Comparison of ENCODE assay signal across 9 cellular contexts in genomic region chr10:96025566-96025965, GRCh38. TPM values are rescaled to one million over a fixed set of nuclear protein-coding genes. Genes with fewer than 3 reads are reported as not detected.
DNase-seq lines count a peak whose midpoint lies in the region; ATAC-seq lines count a peak whose summit lies in the region.
"Had no signal": no experiment of that assay in that cellular context is flagged by ENCODE, and none has a peak within 500 bp of the region (broad histone marks: within the 10 kb centered on the region; RNA-seq: fewer than 3 reads in every experiment).

No MANE protein-coding gene starts in this region.

- no peak overlapping the region for H2BK15ac ChIP-seq in neuronal stem cell (ENCODE audit: low read length)

- H3K18ac ChIP-seq in neuronal stem cell (ENCODE audit: low read length): no peak overlapping the region

- no peaks in the 10 kb centered on the region for H3K36me3 Mint-ChIP-seq in activated naive CD8-positive, alpha-beta T cell treated with anti-CD3 and anti-CD28 coated beads, Interleukin-2, amount 10 ng/mL, durations not matched to agents 7 days and 5 days
- H3K36me3 Mint-ChIP-seq: brain had no signal

- no peak overlapping the region for H3K9ac ChIP-seq in neuronal stem cell (ENCODE audit: low read depth, low read length, poor library complexity)

- no peak overlapping the region for H3K4ac ChIP-seq in neuronal stem cell (ENCODE audit: low read length)

- no peak overlapping the region for H4K8ac ChIP-seq in neuronal stem cell (ENCODE audit: low read depth, low read length)

- H3K23ac ChIP-seq in neuronal stem cell (ENCODE audit: low read depth, low read length, poor library complexity): no peak overlapping the region

- H2AK5ac ChIP-seq in neuronal stem cell (ENCODE audit: low read depth, low read length): no peak overlapping the region

- H3K14ac ChIP-seq in neuronal stem cell (ENCODE audit: low read length): no peak overlapping the region

- H3K36me3 ChIP-seq in neuronal stem cell (replicated peaks in 1 of 2; ENCODE audit: control insufficient read depth in 2 of 2, insufficient read depth in 2 of 2, low read length in 2 of 2): no peaks in the 10 kb centered on the region

- ATAC-seq in HG03342 (IDR thresholded peaks at IDR 0.05; ENCODE audit: unreplicated experiment) (peak; percentile 61), HG03039 (IDR thresholded peaks at IDR 0.05; ENCODE audit: unreplicated experiment) (no peak), GM19324 (IDR thresholded peaks at IDR 0.05; ENCODE audit: low FRiP score, unreplicated experiment) (no peak)
- peak; percentile 60 for ATAC-seq in activated naive CD8-positive, alpha-beta T cell treated with anti-CD3 and anti-CD28 coated beads, Interleukin-2, amount 10 ng/mL, durations not matched to agents 7 days and 5 days (ENCODE audit: low read depth)

- no peak overlapping the region for H3K4me2 ChIP-seq in neuronal stem cell (ENCODE audit: insufficient read depth, low read length, poor library complexity, severe bottlenecking)

- DNase-seq in DMS53 (lab: John Stamatoyannopoulos, UW) (peak; percentile 67), DMS53 treated with DMSO at 0.1 percent for 48 hours (lab: John Stamatoyannopoulos, UW; ENCODE audit: unreplicated experiment) (no peak), neuronal stem cell (ENCODE audit: low spot score) (no peak), 8988T (no peak)
- no peak for DNase-seq in activated naive CD8-positive, alpha-beta T cell treated with anti-CD3 and anti-CD28 coated beads, Interleukin-2, amount 10 ng/mL, durations not matched to agents 7 days and 5 days

- peak overlapping the region; percentile 11 for H2AFZ ChIP-seq in neuronal stem cell (ENCODE audit: low read length)

- POLR2A ChIA-PET in activated naive CD8-positive, alpha-beta T cell treated with anti-CD3 and anti-CD28 coated beads, Interleukin-2, amount 10 ng/mL, durations not matched to agents 7 days and 5 days (lab: Charles Lee): no interaction called here

- no peak overlapping the region for H2BK5ac ChIP-seq in neuronal stem cell (ENCODE audit: low read length)

- H3K4me3 Mint-ChIP-seq in activated naive CD8-positive, alpha-beta T cell treated with anti-CD3 and anti-CD28 coated beads, Interleukin-2, amount 10 ng/mL, durations not matched to agents 7 days and 5 days: no peak overlapping the region
- H3K4me3 Mint-ChIP-seq: brain had no signal

- no peaks in the 10 kb centered on the region for H3K27me3 Mint-ChIP-seq in activated naive CD8-positive, alpha-beta T cell treated with anti-CD3 and anti-CD28 coated beads, Interleukin-2, amount 10 ng/mL, durations not matched to agents 7 days and 5 days

- WGBS in neuronal stem cell (ENCODE audit: extremely low coverage in 2 of 2, insufficient read length in 2 of 2, insufficient replicate concordance in 1 of 2), 2 donors: no CpG with 5 or more reads among the region's 3 CpGs

- no peaks in the 10 kb centered on the region for H3K79me1 ChIP-seq in neuronal stem cell (ENCODE audit: low read depth, low read length)

- H3K27ac Mint-ChIP-seq in activated naive CD8-positive, alpha-beta T cell treated with anti-CD3 and anti-CD28 coated beads, Interleukin-2, amount 10 ng/mL, durations not matched to agents 7 days and 5 days: no peak overlapping the region
- H3K27ac Mint-ChIP-seq: brain had no signal

- peaks cover 0 to 13% (median 0%) of the 10 kb centered on the region in 3 experiments for H3K27me3 ChIP-seq in neuronal stem cell (ENCODE audit: control insufficient read depth in 3 of 3, insufficient read depth in 3 of 3, low read depth in 1 of 3, low read length in 3 of 3)

- no peak overlapping the region for H2BK12ac ChIP-seq in neuronal stem cell (ENCODE audit: low read length)

- H3K9me3 Mint-ChIP-seq in activated naive CD8-positive, alpha-beta T cell treated with anti-CD3 and anti-CD28 coated beads, Interleukin-2, amount 10 ng/mL, durations not matched to agents 7 days and 5 days: peaks cover 1% of the 10 kb centered on the region

- no peaks in the 10 kb centered on the region for H3K4me1 Mint-ChIP-seq in activated naive CD8-positive, alpha-beta T cell treated with anti-CD3 and anti-CD28 coated beads, Interleukin-2, amount 10 ng/mL, durations not matched to agents 7 days and 5 days
- H3K4me1 Mint-ChIP-seq: brain had no signal

- no peaks in the 10 kb centered on the region for H3K9me3 ChIP-seq in neuronal stem cell (replicated peaks in 1 of 2; ENCODE audit: control insufficient read depth in 2 of 2, insufficient read depth in 1 of 2, low read depth in 1 of 2, low read length in 2 of 2)

- H2BK120ac ChIP-seq in neuronal stem cell (ENCODE audit: low read depth, low read length): no peak overlapping the region

- no peak overlapping the region for H3K27ac ChIP-seq in neuronal stem cell (replicated peaks; ENCODE audit: low read length)

- no peak overlapping the region for H3K4me3 ChIP-seq in neuronal stem cell (ENCODE audit: low read length in 2 of 2)

- no peak overlapping the region for H4K91ac ChIP-seq in neuronal stem cell (ENCODE audit: low read depth, low read length, poor library complexity)

- H3K4me1 ChIP-seq in neuronal stem cell (ENCODE audit: control insufficient read depth in 2 of 2, insufficient read depth in 1 of 2, low read depth in 1 of 2, low read length in 2 of 2): no peaks in the 10 kb centered on the region

RNA-seq across cellular contexts. Expression of gene CCNJ, which starts 17.8 kb away (rescaled TPM):
- 1 to 10 TPM; 5.2 to 5.6 TPM for total RNA-seq in activated naive CD8-positive, alpha-beta T cell treated with anti-CD3 and anti-CD28 coated beads, Interleukin-2, amount 10 ng/mL, durations not matched to agents 7 days and 5 days
- polyA plus RNA-seq in neuronal stem cell (2013, experiment 1 of 2): 25.0 TPM
- polyA plus RNA-seq in neuronal stem cell (2013, experiment 2 of 2): 26.0 TPM

Comparison
In these comparisons a context has a peak if more than half of its experiments do, and no peak if none do; other contexts are left out.
1. ATAC-seq: peak in HG03342 (single experiment) and activated naive CD8-positive, alpha-beta T cell treated with anti-CD3 and anti-CD28 coated beads, Interleukin-2, amount 10 ng/mL, durations not matched to agents 7 days and 5 days (single experiment); none in HG03039 (single experiment) and GM19324 (single experiment).